8 cellular contexts compared by ENCODE assay signal in genomic region chr3:170584585-170585007, GRCh38. TPM values are rescaled to one million over a fixed set of nuclear protein-coding genes. Genes with fewer than 3 reads are reported as not detected.
A peak's percentile ranks its signal among the peaks of the same experiment; 100 is the strongest.
DNase-seq lines count a peak whose midpoint lies in the region; ATAC-seq and TF ChIP-seq lines count a peak whose summit lies in the region.

No MANE protein-coding gene starts in this region.

- peaks cover 4% of the 10 kb centered on the region for H3K9me3 Mint-ChIP-seq in activated CD8-positive, alpha-beta T cell treated with anti-CD3 and anti-CD28 coated beads for 36 hours
- no peaks in the 10 kb centered on the region for H3K9me3 Mint-ChIP-seq in mesothelial cell of epicardium

- DNase-seq in G401 (ENCODE audit: low spot score) (peak; percentile 69), LNCaP clone FGC (ENCODE audit: low read depth) (peak; percentile 8), epidermal melanocyte (ENCODE audit: insufficient read length, low spot score) (peak; percentile 64), mesothelial cell of epicardium (ENCODE audit: low spot score in 2 of 2, unreplicated experiment in 2 of 2) (peak; percentile 88 to 93), superior temporal gyrus (ENCODE audit: extremely low spot score) (peak; percentile 83), SW 1271 (lab: John Stamatoyannopoulos, UW) (no peak)
- DNase-seq in activated CD8-positive, alpha-beta T cell treated with anti-CD3 and anti-CD28 coated beads for 36 hours: peak; percentile 70

- no peak overlapping the region for H3K27ac Mint-ChIP-seq in activated CD8-positive, alpha-beta T cell treated with anti-CD3 and anti-CD28 coated beads for 36 hours
- H3K27ac Mint-ChIP-seq in mesothelial cell of epicardium: no peak overlapping the region

- ATAC-seq in activated CD8-positive, alpha-beta T cell treated with anti-CD3 and anti-CD28 coated beads for 36 hours: peak; percentile 73
- ATAC-seq in HG03159 (IDR thresholded peaks at IDR 0.05; ENCODE audit: unreplicated experiment): no peak

- CTCF ChIA-PET in activated CD8-positive, alpha-beta T cell treated with anti-CD3 and anti-CD28 coated beads for 36 hours (lab: Charles Lee): no interaction called here

- H3K4me3 Mint-ChIP-seq in activated CD8-positive, alpha-beta T cell treated with anti-CD3 and anti-CD28 coated beads for 36 hours: no peak overlapping the region
- peak overlapping the region; percentile 76 for H3K4me3 Mint-ChIP-seq in mesothelial cell of epicardium

- H3K4me3 ChIP-seq in LNCaP clone FGC (ENCODE audit: low read depth, low read length): no peak overlapping the region

- TF ChIP-seq CTCF in LNCaP clone FGC (IDR thresholded peaks at IDR 0.05; ENCODE audit: control insufficient read depth, extremely low read depth, insufficient read depth) (no peak), mesothelial cell of epicardium (IDR thresholded peaks at IDR 0.05; ENCODE audit: unreplicated experiment) (no peak)
- TF ChIP-seq CTCF in activated CD8-positive, alpha-beta T cell treated with anti-CD3 and anti-CD28 coated beads for 36 hours (IDR thresholded peaks at IDR 0.05): no peak

- intact Hi-C loops in activated CD8-positive, alpha-beta T cell treated with anti-CD3 and anti-CD28 coated beads for 36 hours (cut with micrococcal nuclease): no loop called here

- H3K27me3 Mint-ChIP-seq in activated CD8-positive, alpha-beta T cell treated with anti-CD3 and anti-CD28 coated beads for 36 hours: peaks cover 52% of the 10 kb centered on the region
- H3K27me3 Mint-ChIP-seq in mesothelial cell of epicardium (ENCODE audit: low read depth): peaks cover 89% of the 10 kb centered on the region

- POLR2A ChIA-PET in activated CD8-positive, alpha-beta T cell treated with anti-CD3 and anti-CD28 coated beads for 36 hours (lab: Charles Lee): interaction anchor here (1.3 kb wide), 1 partner anchor 10 kb away, joined by 5 read pairs; no protein-coding TSS in a partner anchor

- no peaks in the 10 kb centered on the region for H3K4me1 Mint-ChIP-seq in activated CD8-positive, alpha-beta T cell treated with anti-CD3 and anti-CD28 coated beads for 36 hours (ENCODE audit: low read depth)
- peaks cover 7% of the 10 kb centered on the region for H3K4me1 Mint-ChIP-seq in mesothelial cell of epicardium

- in situ Hi-C loops in G401 (cut with HindIII; ENCODE audit: low sequenced_read_pairs): no loop called here

- peaks cover 6% of the 10 kb centered on the region for H3K36me3 Mint-ChIP-seq in activated CD8-positive, alpha-beta T cell treated with anti-CD3 and anti-CD28 coated beads for 36 hours (ENCODE audit: low read depth)
- no peaks in the 10 kb centered on the region for H3K36me3 Mint-ChIP-seq in mesothelial cell of epicardium

RNA-seq across cellular contexts. Expression of gene SLC7A14, which starts 1.3 kb away (rescaled TPM):
- total RNA-seq in G401 (2014; rRNA removed; shearing (Covaris generic)): 0.06 and 0.10 TPM in 2 replicates
- total RNA-seq in activated CD8-positive, alpha-beta T cell treated with anti-CD3 and anti-CD28 coated beads for 36 hours: not detected
- total RNA-seq in mesothelial cell of epicardium: 5.4 to 6.6 TPM (median 6.5 TPM) in 3 replicates

Comparison
In these comparisons a context has a peak if more than half of its experiments do, and no peak if none do; other contexts are left out.
1. DNase-seq: peak in G401 (single experiment), LNCaP clone FGC (single experiment), activated CD8-positive, alpha-beta T cell treated with anti-CD3 and anti-CD28 coated beads for 36 hours (single experiment), epidermal melanocyte (single experiment), mesothelial cell of epicardium (2 of 2) and superior temporal gyrus (single experiment); none in SW 1271 (0 of 2).